13 cellular contexts compared by ENCODE assay signal in genomic region chr4:113469926-113470325, GRCh38.
DNase-seq lines count a peak whose midpoint lies in the region; ATAC-seq and TF ChIP-seq lines count a peak whose summit lies in the region.
"Had no signal": no experiment of that assay in that cellular context is flagged by ENCODE, and none has a peak within 500 bp of the region (broad histone marks: within the 10 kb centered on the region; RNA-seq: fewer than 3 reads in every experiment).

No MANE protein-coding gene starts in this region.

- H3K4me1 Mint-ChIP-seq in naive B cell = peaks cover 0 to 17% (median 12%) of the 10 kb centered on the region in 3 donors

- peak overlapping the region; percentile 8 to 84 (median 40) for H3K27ac Mint-ChIP-seq in naive B cell

- H3K9me3 ChIP-seq in left ventricle myocardium inferior (replicated peaks) = no peaks in the 10 kb centered on the region
- no peaks in the 10 kb centered on the region for H3K9me3 ChIP-seq in uterus

- no peak for TF ChIP-seq POLR2A in uterus (IDR thresholded peaks at IDR 0.05)

- H3K27ac ChIP-seq in left ventricle myocardium inferior (replicated peaks) (peak overlapping the region; percentile 91), dorsolateral prefrontal cortex (peak overlapping the region in 47 of 59 donors; percentile 2 to 94 (median 85)), uterus (peak overlapping the region; percentile 86 to 95)

- TF ChIP-seq CTCF in left ventricle myocardium inferior (IDR thresholded peaks at IDR 0.05; ENCODE audit: borderline replicate concordance) (no peak), dorsolateral prefrontal cortex (IDR thresholded peaks at IDR 0.05 in 54 of 56, conservative IDR thresholded peaks at IDR 0.05 in 2 of 56; ENCODE audit: low read depth in 1 of 56, partially characterized antibody in 56 of 56) (no peak), uterus (IDR thresholded peaks at IDR 0.05) (no peak)

- no peaks in the 10 kb centered on the region for H3K9me3 Mint-ChIP-seq in naive B cell
- H3K9me3 Mint-ChIP-seq: naive thymus-derived CD4-positive, alpha-beta T cell had no signal

- H3K27me3 ChIP-seq in left ventricle myocardium inferior (ENCODE audit: low read depth) (no peaks in the 10 kb centered on the region), dorsolateral prefrontal cortex (no peaks in the 10 kb centered on the region), uterus (no peaks in the 10 kb centered on the region)

- H3K36me3 ChIP-seq in left ventricle myocardium inferior = peaks cover 9% of the 10 kb centered on the region
- H3K36me3 ChIP-seq in uterus = no peaks in the 10 kb centered on the region

- intact Hi-C loops in left ventricle myocardium inferior (cut with micrococcal nuclease) (no loop called here), left cardiac atrium (cut with DNase I) (loop anchor here in 1 of 2 donors (5.0 kb wide), 1 partner anchor 292 kb away; the partner anchor contains the start of gene CAMK2D), dorsolateral prefrontal cortex (cut with DNase I) (no loop called here), uterus (cut with DNase I; ENCODE audit: low total_unique reads) (no loop called here)

- ATAC-seq in left cardiac atrium (no peak), naive B cell (ENCODE audit: low read depth in 2 of 2) (no peak)
- ATAC-seq: naive thymus-derived CD4-positive, alpha-beta T cell had no signal

- H3K4me3 ChIP-seq in left ventricle myocardium inferior (no peak overlapping the region), dorsolateral prefrontal cortex (no peak overlapping the region), uterus (no peak overlapping the region)

- peaks cover 88% of the 10 kb centered on the region for H3K4me1 ChIP-seq in left ventricle myocardium inferior
- peaks cover 0 to 16% of the 10 kb centered on the region in 2 donors for H3K4me1 ChIP-seq in uterus

- H3K27me3 Mint-ChIP-seq in naive B cell = no peaks in the 10 kb centered on the region
- H3K27me3 Mint-ChIP-seq: naive thymus-derived CD4-positive, alpha-beta T cell had no signal

- H3K36me3 Mint-ChIP-seq in naive B cell = peaks cover 19 to 28% of the 10 kb centered on the region in 2 donors

- H3K4me3 Mint-ChIP-seq in naive B cell = no peak overlapping the region
- H3K4me3 Mint-ChIP-seq: naive thymus-derived CD4-positive, alpha-beta T cell had no signal

- DNase-seq in left ventricle myocardium inferior (no peak), left cardiac atrium (no peak), dorsolateral prefrontal cortex (no peak), naive B cell (no peak), uterus (no peak), kidney glomerular epithelial cell (lab: John Stamatoyannopoulos, UW) (no peak), NCI-H345 (lab: John Stamatoyannopoulos, UW) (no peak), NAMALWA (ENCODE audit: low spot score) (no peak)
- DNase-seq: activated CD8-positive, alpha-beta memory T cell treated with anti-CD3 and anti-CD28 coated beads for 24 hours; activated naive CD4-positive, alpha-beta T cell treated with anti-CD3 and anti-CD28 coated beads, Interleukin-2, amount 50 U/mL, for 16 hours; naive thymus-derived CD4-positive, alpha-beta T cell; NCI-H1694 treated with DMSO at 0.1 percent for 48 hours; NCI-H748 treated with DMSO at 0.1 percent for 48 hours had no signal
